8 cellular contexts compared by ENCODE assay signal in the genomic region with DNA sequence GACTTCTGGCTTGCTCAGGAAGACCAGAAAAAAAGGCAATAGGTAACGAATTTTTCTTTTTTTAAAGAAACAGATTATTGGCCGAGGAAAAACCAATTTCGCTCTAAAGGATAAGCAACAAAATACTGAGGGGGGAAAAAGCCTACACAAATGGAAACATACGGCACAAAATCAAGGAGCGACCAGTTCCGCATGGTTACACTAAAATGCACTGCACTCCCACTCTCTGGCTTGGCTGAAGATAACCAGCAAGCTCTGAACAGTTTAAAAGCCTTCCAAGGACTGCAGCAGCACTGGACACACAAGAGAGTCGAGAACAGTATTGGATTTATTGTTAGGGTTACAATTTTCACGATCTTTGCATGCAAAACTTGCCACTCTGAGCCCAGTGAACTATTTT. TPM values are rescaled to one million over a fixed set of nuclear protein-coding genes. Genes with fewer than 3 reads are reported as not detected.
A peak's percentile ranks its signal among the peaks of the same experiment; 100 is the strongest.
DNase-seq lines count a peak whose midpoint lies in the region; ATAC-seq, FAIRE-seq and TF ChIP-seq lines count a peak whose summit lies in the region.

No MANE protein-coding gene starts in this region.

- ATAC-seq in HG02973 (IDR thresholded peaks at IDR 0.05; ENCODE audit: unreplicated experiment) (no peak), omental fat pad (ENCODE audit: low FRiP score) (no peak), HG02763 (IDR thresholded peaks at IDR 0.05; ENCODE audit: unreplicated experiment) (no peak)

- peak overlapping the region; percentile 44 for H3K4me3 Mint-ChIP-seq in T-helper 1 cell treated with Interleukin-12 subunit alpha and Interleukin-12 subunit beta and Interleukin-4 antibody, amounts not matched to agents 30 μg/mL and 1 μg/mL, for 36 hours

- H3K36me3 Mint-ChIP-seq in T-helper 1 cell treated with Interleukin-12 subunit alpha and Interleukin-12 subunit beta and Interleukin-4 antibody, amounts not matched to agents 30 μg/mL and 1 μg/mL, for 36 hours (ENCODE audit: low read depth): peaks cover 9% of the 10 kb centered on the region

- no peaks in the 10 kb centered on the region for H3K9me3 Mint-ChIP-seq in T-helper 1 cell treated with Interleukin-12 subunit alpha and Interleukin-12 subunit beta and Interleukin-4 antibody, amounts not matched to agents 30 μg/mL and 1 μg/mL, for 36 hours

- H3K9ac ChIP-seq in iPS-15b (ENCODE audit: low read depth, low read length): peak overlapping the region; percentile 0

- 35 to 62% (median 42%) methylated on average over 8 of the region's 8 CpGs for WGBS in small intestine, 3 donors

- no peak for FAIRE-seq in small intestine (lab: Jason Lieb, UNC)

- H3K4me3 ChIP-seq in iPS-15b (ENCODE audit: low read depth, low read length) (peak overlapping the region; percentile 61), small intestine (ENCODE audit: low read depth in 1 of 2, low read length in 2 of 2) (peak overlapping the region; percentile 4 to 69)

- no peak overlapping the region for H3K27ac Mint-ChIP-seq in T-helper 1 cell treated with Interleukin-12 subunit alpha and Interleukin-12 subunit beta and Interleukin-4 antibody, amounts not matched to agents 30 μg/mL and 1 μg/mL, for 36 hours

- peaks cover 59% of the 10 kb centered on the region for H3K27me3 Mint-ChIP-seq in T-helper 1 cell treated with Interleukin-12 subunit alpha and Interleukin-12 subunit beta and Interleukin-4 antibody, amounts not matched to agents 30 μg/mL and 1 μg/mL, for 36 hours (ENCODE audit: low read depth)

- peak overlapping the region; percentile 95 for H3K27ac ChIP-seq in VCaP
- peak overlapping the region; percentile 3 to 76 for H3K27ac ChIP-seq in small intestine (ENCODE audit: low read depth in 1 of 2, low read length in 1 of 2)

- H3K4me1 Mint-ChIP-seq in T-helper 1 cell treated with Interleukin-12 subunit alpha and Interleukin-12 subunit beta and Interleukin-4 antibody, amounts not matched to agents 30 μg/mL and 1 μg/mL, for 36 hours (ENCODE audit: low read depth): peaks cover 6% of the 10 kb centered on the region

- DNase-seq in T-helper 1 cell: no peak
- DNase-seq in small intestine: peak; percentile 17
- no peak for DNase-seq in omental fat pad (ENCODE audit: low spot score)

- H3K4me1 ChIP-seq in iPS-15b (ENCODE audit: control insufficient read depth, insufficient read depth, low read length) (peaks cover 16% of the 10 kb centered on the region), small intestine (ENCODE audit: control insufficient read depth in 2 of 2, insufficient read depth in 1 of 2, low read depth in 1 of 2, low read length in 1 of 2) (no peaks in the 10 kb centered on the region)

- no peak for TF ChIP-seq CTCF in VCaP (conservative IDR thresholded peaks at IDR 0.05)
- TF ChIP-seq CTCF in omental fat pad (IDR thresholded peaks at IDR 0.05): no peak

- H3K27me3 ChIP-seq in iPS-15b (ENCODE audit: control insufficient read depth, insufficient read depth, low read length): peaks cover 33% of the 10 kb centered on the region
- no peaks in the 10 kb centered on the region for H3K27me3 ChIP-seq in small intestine (ENCODE audit: control insufficient read depth in 2 of 2, insufficient read depth in 2 of 2, low read length in 2 of 2)

- H3K9me3 ChIP-seq in iPS-15b (ENCODE audit: control insufficient read depth, insufficient read depth, low read length) (no peaks in the 10 kb centered on the region), small intestine (ENCODE audit: control insufficient read depth, low read depth) (no peaks in the 10 kb centered on the region)

- H3K36me3 ChIP-seq in iPS-15b (ENCODE audit: control insufficient read depth, insufficient read depth, low read length) (no peaks in the 10 kb centered on the region), small intestine (ENCODE audit: control insufficient read depth in 2 of 2, insufficient read depth in 2 of 2, low read length in 2 of 2) (peaks cover 0 to 2% of the 10 kb centered on the region in 2 donors)

RNA-seq across cellular contexts. Expression of a gene that starts 0.9 kb away (rescaled TPM):
- 10 to 100 TPM; 18.3 to 24.4 (median 18.4) TPM for polyA plus RNA-seq in small intestine
- 1 to 10 TPM; 2.2 to 5.3 (median 4.5) TPM for total RNA-seq in omental fat pad
